Comparison of ENCODE assay signal across 17 cellular contexts in genomic region chr1:31747304-31747703, GRCh38. TPM values are rescaled to one million over a fixed set of nuclear protein-coding genes. Genes with fewer than 3 reads are reported as not detected.
DNase-seq lines count a peak whose midpoint lies in the region; ATAC-seq, FAIRE-seq and TF ChIP-seq lines count a peak whose summit lies in the region.
"Had no signal": no experiment of that assay in that cellular context is flagged by ENCODE, and none has a peak within 500 bp of the region (broad histone marks: within the 10 kb centered on the region; RNA-seq: fewer than 3 reads in every experiment).

No MANE protein-coding gene starts in this region.

- no peak for TF ChIP-seq CTCF in right atrium auricular region (IDR thresholded peaks at IDR 0.05)
- TF ChIP-seq CTCF in bronchial epithelial cell (IDR thresholded peaks at IDR 0.05; ENCODE audit: insufficient read depth, low read length, severe bottlenecking), result no peak
- TF ChIP-seq CTCF in natural killer cell (IDR thresholded peaks at IDR 0.05), result no peak
- no peak for TF ChIP-seq CTCF in type B pancreatic cell (conservative IDR thresholded peaks at IDR 0.05)
- no peak for TF ChIP-seq CTCF in OCI-LY7 (conservative IDR thresholded peaks at IDR 0.05; ENCODE audit: low read length)

- H3K9me2 ChIP-seq in OCI-LY7 (ENCODE audit: insufficient read depth, low read length), result no peaks in the 10 kb centered on the region

- no TSS peak for BruUV-seq in OCI-LY7 (replicated peaks; lab: Mats Ljungman, UMichigan)

- no peaks in the 10 kb centered on the region for H3K9me3 Mint-ChIP-seq in natural killer cell
- no peaks in the 10 kb centered on the region for H3K9me3 Mint-ChIP-seq in type B pancreatic cell
- H3K9me3 Mint-ChIP-seq: CD4-positive, CD25-positive, alpha-beta regulatory T cell; IgD-negative memory B cell had no signal

- H3K4me2 ChIP-seq in OCI-LY7 (ENCODE audit: low read length), result no peak overlapping the region
- H3K4me2 ChIP-seq: PC-9 had no signal

- H2AFZ ChIP-seq in OCI-LY7 (ENCODE audit: low read length), result no peak overlapping the region
- H2AFZ ChIP-seq: PC-9 had no signal

- no peaks in the 10 kb centered on the region for H3K27me3 Mint-ChIP-seq in natural killer cell (ENCODE audit: low read depth in 2 of 2)
- peaks cover 21% of the 10 kb centered on the region for H3K27me3 Mint-ChIP-seq in type B pancreatic cell

- peak overlapping the region; percentile 71 to 89 for H3K27ac Mint-ChIP-seq in natural killer cell
- H3K27ac Mint-ChIP-seq in type B pancreatic cell, result peak overlapping the region; percentile 1

- peak overlapping the region; percentile 42 to 53 for H3K27ac ChIP-seq in right atrium auricular region
- no peak overlapping the region for H3K27ac ChIP-seq in OCI-LY7 (ENCODE audit: low read depth, low read length, poor library complexity, severe bottlenecking)
- H3K27ac ChIP-seq: PC-9 had no signal

- H3K4me3 Mint-ChIP-seq in natural killer cell, result peak overlapping the region; percentile 85
- no peak overlapping the region for H3K4me3 Mint-ChIP-seq in type B pancreatic cell

- peak; percentile 85 for FAIRE-seq in bronchial epithelial cell (lab: Jason Lieb, UNC)
- FAIRE-seq: GM19239 had no signal

- POLR2A ChIA-PET in OCI-LY7 (lab: Charles Lee), result no interaction called here

- H3K4me3 ChIP-seq in right atrium auricular region, result no peak overlapping the region
- H3K4me3 ChIP-seq in bronchial epithelial cell (ENCODE audit: low read depth, low read length), result no peak overlapping the region
- H3K4me3 ChIP-seq in H7 (ENCODE audit: insufficient read depth, low read depth, low read length), result no peak overlapping the region
- H3K4me3 ChIP-seq in OCI-LY7 (ENCODE audit: low read depth, low read length, poor library complexity, severe bottlenecking), result no peak overlapping the region
- H3K4me3 ChIP-seq: HAP-1, PC-9 had no signal

- H3K27me3 ChIP-seq in right atrium auricular region, result no peaks in the 10 kb centered on the region
- H3K27me3 ChIP-seq in bronchial epithelial cell (ENCODE audit: control insufficient read depth, insufficient read depth, low read length), result no peaks in the 10 kb centered on the region
- H3K27me3 ChIP-seq in H7 (ENCODE audit: control insufficient read depth, insufficient read depth, low read length), result no peaks in the 10 kb centered on the region

- H3K9me3 ChIP-seq in right atrium auricular region, result no peaks in the 10 kb centered on the region
- H3K9me3 ChIP-seq in OCI-LY7 (ENCODE audit: low read length), result no peaks in the 10 kb centered on the region
- H3K9me3 ChIP-seq: HAP-1 had no signal

- CTCF ChIA-PET in OCI-LY7 (lab: Charles Lee; ENCODE audit: unreplicated experiment), result no interaction called here

- ATAC-seq in Right ventricle myocardium inferior, result no peak
- ATAC-seq in natural killer cell, result no peak

- DNase-seq in right atrium auricular region (ENCODE audit: low spot score), result no peak
- DNase-seq in Right ventricle myocardium inferior (ENCODE audit: missing footprints), result no peak
- DNase-seq in bronchial epithelial cell (ENCODE audit: low read depth), result no peak
- no peak for DNase-seq in natural killer cell
- no peak for DNase-seq in type B pancreatic cell (ENCODE audit: extremely low spot score, unreplicated experiment)
- DNase-seq in H7, result no peak
- no peak for DNase-seq in activated effector memory CD4-positive, alpha-beta T cell treated with anti-CD3 and anti-CD28 coated beads, Interleukin-2, amount 50 U/mL, for 16 hours
- no peak for DNase-seq in OCI-LY7 (ENCODE audit: low spot score)
- DNase-seq: CD4-positive, CD25-positive, alpha-beta regulatory T cell; EL; NCI-H1105 treated with DMSO at 0.1 percent for 48 hours; NCI-H187 treated with DMSO at 0.1 percent for 48 hours; NCI-H526 treated with DMSO at 0.1 percent for 48 hours; PC-9 had no signal

- peaks cover 0 to 65% of the 10 kb centered on the region in 2 donors for H3K4me1 ChIP-seq in right atrium auricular region
- peaks cover 60% of the 10 kb centered on the region for H3K4me1 ChIP-seq in OCI-LY7 (ENCODE audit: insufficient read depth, low read length, poor library complexity, severe bottlenecking)
- H3K4me1 ChIP-seq: HAP-1 had no signal

- H3K36me3 ChIP-seq in right atrium auricular region, result no peaks in the 10 kb centered on the region
- H3K36me3 ChIP-seq in bronchial epithelial cell (ENCODE audit: control insufficient read depth, insufficient read depth, low read length), result no peaks in the 10 kb centered on the region
- H3K36me3 ChIP-seq in H7 (replicated peaks; ENCODE audit: control insufficient read depth, insufficient read depth, low read length), result no peaks in the 10 kb centered on the region
- H3K36me3 ChIP-seq in OCI-LY7 (ENCODE audit: insufficient read depth, low read length), result no peaks in the 10 kb centered on the region
- H3K36me3 ChIP-seq: HAP-1 had no signal

- peaks cover 4% of the 10 kb centered on the region; the same call in 1 of the 2 replicates for H4K20me1 ChIP-seq in OCI-LY7 (ENCODE audit: insufficient read depth, low read length)

- H3K36me3 Mint-ChIP-seq in natural killer cell, result no peaks in the 10 kb centered on the region
- H3K36me3 Mint-ChIP-seq in type B pancreatic cell, result no peaks in the 10 kb centered on the region
- H3K36me3 Mint-ChIP-seq: CD4-positive, CD25-positive, alpha-beta regulatory T cell; IgD-negative memory B cell had no signal

- H3K4me1 Mint-ChIP-seq in natural killer cell, result peaks cover 68 to 76% of the 10 kb centered on the region in 2 donors
- peaks cover 47% of the 10 kb centered on the region for H3K4me1 Mint-ChIP-seq in type B pancreatic cell (ENCODE audit: unreplicated experiment)

- intact Hi-C loops in Right ventricle myocardium inferior (cut with DNase I), result no loop called here
- intact Hi-C loops in natural killer cell (cut with micrococcal nuclease), result loop anchor here (5.0 kb wide), 1 partner anchor 85 kb away; no protein-coding TSS in a partner anchor
- intact Hi-C loops in OCI-LY7 (cut with micrococcal nuclease; ENCODE audit: unreplicated experiment), result no loop called here

- H3K79me2 ChIP-seq in OCI-LY7 (ENCODE audit: insufficient read depth, low read depth, low read length), result no peaks in the 10 kb centered on the region

RNA-seq across cellular contexts. Expression of gene ADGRB2, which starts 16.8 kb away (rescaled TPM):
- 10 to 100 TPM; 14.4 to 19.1 TPM for total RNA-seq in right atrium auricular region
- 16.1 TPM for total RNA-seq in Right ventricle myocardium inferior
- 0.53 and 0.64 TPM in 2 replicates for total RNA-seq in bronchial epithelial cell
- 10 to 100 TPM in 2 of 3 donors, 1 to 10 TPM in 1; 7.6 to 19.9 (median 12.8) TPM for total RNA-seq in natural killer cell
- 3.2 and 14.2 TPM in 2 replicates for total RNA-seq in type B pancreatic cell (ENCODE audit: low replicate concordance)
- 28.0 and 39.8 TPM in 2 replicates for total RNA-seq in H7 (2014; rRNA removed; shearing (Covaris generic))
- total RNA-seq in OCI-LY7 (2014; rRNA removed; shearing (Covaris generic)), result 4.0 and 4.1 TPM in 2 replicates
- 11.4 and 11.5 TPM in 2 replicates for total RNA-seq in OCI-LY7 (2022)

RNA-seq across cellular contexts. Expression of gene COL16A1, which starts 43.5 kb away (rescaled TPM):
- total RNA-seq in right atrium auricular region (10 to 100 TPM; 31.2 to 34.4 TPM), Right ventricle myocardium inferior (12.7 TPM), bronchial epithelial cell (87.7 and 121 TPM in 2 replicates), natural killer cell (under 1 TPM in 1 of 3 donors, not detected in 2; 0.14 TPM), type B pancreatic cell (ENCODE audit: low replicate concordance) (4.6 and 53.5 TPM in 2 replicates), OCI-LY7 (2022) (not detected in 2 replicates)
- total RNA-seq in H7 (2014; rRNA removed; shearing (Covaris generic)), result 10.3 and 13.8 TPM in 2 replicates
- not detected in 2 replicates for total RNA-seq in OCI-LY7 (2014; rRNA removed; shearing (Covaris generic))
- total RNA-seq: CD4-positive, CD25-positive, alpha-beta regulatory T cell had no signal
